8 cellular contexts compared by ENCODE assay signal in the genomic region with DNA sequence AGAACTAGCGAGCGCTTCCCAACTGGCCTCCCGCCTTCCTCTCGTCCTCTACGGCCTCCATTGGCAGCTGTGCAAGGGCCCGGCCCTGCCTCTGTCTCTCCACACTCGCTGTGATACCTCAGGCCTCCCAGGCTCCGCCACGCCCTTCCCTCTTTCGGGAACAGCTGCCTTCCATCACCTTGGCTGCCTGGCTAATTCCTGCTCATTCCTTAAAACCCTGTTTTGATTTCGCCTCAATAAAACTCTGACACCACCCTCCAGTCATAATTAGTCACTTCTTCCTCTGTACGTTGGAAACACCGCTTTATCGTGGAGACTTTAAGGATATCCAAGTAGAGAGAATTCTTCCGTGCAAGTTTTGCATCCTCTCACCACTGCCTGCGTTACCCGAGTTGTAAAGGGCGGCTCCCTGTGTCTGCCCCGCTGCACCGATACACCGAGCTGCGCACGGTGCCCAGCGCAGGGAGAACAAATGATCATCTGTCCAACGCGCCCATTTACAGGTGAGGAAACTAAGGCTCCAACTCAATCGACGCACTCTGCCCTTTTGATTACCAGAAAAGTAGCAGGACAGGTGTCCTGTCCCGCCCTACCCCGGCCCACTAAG.
DNase-seq lines count a peak whose midpoint lies in the region; ATAC-seq and TF ChIP-seq lines count a peak whose summit lies in the region.

No MANE protein-coding gene starts in this region.

- no peaks in the 10 kb centered on the region for H3K9me3 Mint-ChIP-seq in natural killer cell

- WGBS in testis, 2 donors = 43 to 47% methylated on average over 24 to 30 of the region's 30 CpGs

- no peaks in the 10 kb centered on the region for H3K27me3 ChIP-seq in breast epithelium
- no peaks in the 10 kb centered on the region for H3K27me3 ChIP-seq in BE2C
- no peaks in the 10 kb centered on the region for H3K27me3 ChIP-seq in testis

- H3K4me3 Mint-ChIP-seq in natural killer cell = peak overlapping the region; percentile 83

- no peaks in the 10 kb centered on the region for H3K9me3 ChIP-seq in breast epithelium
- no peaks in the 10 kb centered on the region for H3K9me3 ChIP-seq in BE2C
- H3K9me3 ChIP-seq in testis = no peaks in the 10 kb centered on the region

- H3K36me3 Mint-ChIP-seq in natural killer cell = no peaks in the 10 kb centered on the region

- H3K4me1 ChIP-seq in breast epithelium = peaks cover 4 to 8% of the 10 kb centered on the region in 2 donors
- H3K4me1 ChIP-seq in BE2C = peaks cover 6% of the 10 kb centered on the region
- peaks cover 8% of the 10 kb centered on the region for H3K4me1 ChIP-seq in testis

- peak; percentile 26 for DNase-seq in activated CD4-positive, alpha-beta T cell treated with anti-CD3 and anti-CD28 coated beads for 48 hours
- DNase-seq in activated CD4-positive, alpha-beta T cell treated with anti-CD3 and anti-CD28 coated beads, Interleukin-2, amount 50 U/mL, for 4 hours = no peak
- no peak for DNase-seq in LNCaP clone FGC (ENCODE audit: low read depth)
- no peak for DNase-seq in breast epithelium (ENCODE audit: low spot score in 2 of 2)
- DNase-seq in natural killer cell = no peak
- DNase-seq in NCI-H2196 (lab: John Stamatoyannopoulos, UW; ENCODE audit: unreplicated experiment) = no peak
- no peak for DNase-seq in BE2C
- DNase-seq in testis = no peak

- no peaks in the 10 kb centered on the region for H3K36me3 ChIP-seq in breast epithelium
- no peaks in the 10 kb centered on the region for H3K36me3 ChIP-seq in BE2C
- H3K36me3 ChIP-seq in testis (ENCODE audit: low read depth, missing control alignments) = no peaks in the 10 kb centered on the region

- H3K27ac Mint-ChIP-seq in natural killer cell = peak overlapping the region; percentile 65 to 71

- intact Hi-C loops in breast epithelium (cut with DNase I; ENCODE audit: low total_unique reads) (no loop called here), natural killer cell (cut with micrococcal nuclease) (no loop called here), testis (cut with DNase I; ENCODE audit: low total_unique reads) (no loop called here)

- TF ChIP-seq CTCF in LNCaP clone FGC (IDR thresholded peaks at IDR 0.05; ENCODE audit: control insufficient read depth, extremely low read depth, insufficient read depth) = no peak
- TF ChIP-seq CTCF in breast epithelium (IDR thresholded peaks at IDR 0.05) = no peak
- TF ChIP-seq CTCF in natural killer cell (IDR thresholded peaks at IDR 0.05) = no peak
- TF ChIP-seq CTCF in BE2C (IDR thresholded peaks at IDR 0.05; ENCODE audit: low read depth, low read length) = no peak
- no peak for TF ChIP-seq CTCF in testis (IDR thresholded peaks at IDR 0.05)

- H3K4me3 ChIP-seq in LNCaP clone FGC (ENCODE audit: low read depth, low read length) (peak overlapping the region; percentile 40), breast epithelium (peak overlapping the region in 2 of 3 donors; percentile 63 to 70), BE2C (ENCODE audit: low read depth, low read length) (no peak overlapping the region; the same call in 1 of the 2 replicates), testis (peak overlapping the region in 1 of 2 donors; percentile 12)

- peak overlapping the region in 1 of 2 donors; percentile 21 for H3K27ac ChIP-seq in breast epithelium
- H3K27ac ChIP-seq in testis = no peak overlapping the region

- TF ChIP-seq POLR2A in breast epithelium (IDR thresholded peaks at IDR 0.05) = no peak
- no peak for TF ChIP-seq POLR2A in testis (IDR thresholded peaks at IDR 0.05)

- peaks cover 24 to 27% of the 10 kb centered on the region in 2 donors for H3K27me3 Mint-ChIP-seq in natural killer cell (ENCODE audit: low read depth in 2 of 2)

- H3K4me1 Mint-ChIP-seq in natural killer cell = peaks cover 16 to 18% of the 10 kb centered on the region in 2 donors

- peak in 2 of 3 donors; percentile 16 to 22 for ATAC-seq in natural killer cell
